ENCODE assay signal across 1 cellular context in the genomic region with DNA sequence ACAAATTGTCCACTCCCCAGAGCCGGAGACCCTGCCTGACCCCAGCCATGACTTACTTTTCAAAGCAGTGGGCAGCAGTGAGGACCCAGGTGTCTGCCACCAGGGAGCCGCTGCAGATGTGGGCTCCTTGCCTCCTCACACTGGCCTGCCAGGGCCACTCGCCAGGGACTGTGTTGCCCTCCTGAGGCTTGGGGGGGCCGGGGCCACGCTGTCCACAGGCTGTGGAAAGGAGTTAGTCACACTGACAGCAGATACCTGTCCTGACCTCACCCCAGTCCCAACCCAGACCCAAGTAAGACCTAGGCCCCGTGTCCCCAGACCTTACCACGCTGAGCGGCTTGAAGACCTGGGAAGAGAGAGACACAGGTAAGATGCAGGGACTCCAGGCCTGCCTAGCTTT.
TF ChIP-seq lines count a peak whose summit lies in the region.

No MANE protein-coding gene starts in this region.

TF ChIP-seq in K562, 482 proteins besides CTCF, POLR2A, EP300 and RAD21:
- no peak for TF ChIP-seq HSF4 (CRISPR knock-in tag; IDR thresholded peaks at IDR 0.05; ENCODE audit: borderline replicate concordance)
- TF ChIP-seq, protein P1, sequence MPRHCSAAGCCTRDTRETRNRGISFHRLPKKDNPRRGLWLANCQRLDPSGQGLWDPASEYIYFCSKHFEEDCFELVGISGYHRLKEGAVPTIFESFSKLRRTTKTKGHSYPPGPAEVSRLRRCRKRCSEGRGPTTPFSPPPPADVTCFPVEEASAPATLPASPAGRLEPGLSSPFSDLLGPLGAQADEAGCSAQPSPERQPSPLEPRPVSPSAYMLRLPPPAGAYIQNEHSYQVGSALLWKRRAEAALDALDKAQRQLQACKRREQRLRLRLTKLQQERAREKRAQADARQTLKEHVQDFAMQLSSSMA (CRISPR knock-in tag; IDR thresholded peaks at IDR 0.05) = no peak
- no peak for TF ChIP-seq CHD7 (IDR thresholded peaks at IDR 0.05; ENCODE audit: low read depth, low read length)
- no peak for TF ChIP-seq CREBBP (IDR thresholded peaks at IDR 0.05; ENCODE audit: low read depth, low read length)
- 0 out of 2 replicates have a peak, but pooled peaks have one; percentile 20 for TF ChIP-seq POLR2G (IDR thresholded peaks at IDR 0.05; ENCODE audit: low read depth, low read length)
- no peak for TF ChIP-seq RFX1 (IDR thresholded peaks at IDR 0.05)
- no peak for TF ChIP-seq SIRT6 (IDR thresholded peaks at IDR 0.05; ENCODE audit: low read depth, low read length)
- no peak for TF ChIP-seq GTF2E2 (tag; IDR thresholded peaks at IDR 0.05)
- no peak for TF ChIP-seq RBM25 (IDR thresholded peaks at IDR 0.05; ENCODE audit: low read depth, low read length, severe bottlenecking)
